8 cellular contexts compared by ENCODE assay signal in the genomic region with DNA sequence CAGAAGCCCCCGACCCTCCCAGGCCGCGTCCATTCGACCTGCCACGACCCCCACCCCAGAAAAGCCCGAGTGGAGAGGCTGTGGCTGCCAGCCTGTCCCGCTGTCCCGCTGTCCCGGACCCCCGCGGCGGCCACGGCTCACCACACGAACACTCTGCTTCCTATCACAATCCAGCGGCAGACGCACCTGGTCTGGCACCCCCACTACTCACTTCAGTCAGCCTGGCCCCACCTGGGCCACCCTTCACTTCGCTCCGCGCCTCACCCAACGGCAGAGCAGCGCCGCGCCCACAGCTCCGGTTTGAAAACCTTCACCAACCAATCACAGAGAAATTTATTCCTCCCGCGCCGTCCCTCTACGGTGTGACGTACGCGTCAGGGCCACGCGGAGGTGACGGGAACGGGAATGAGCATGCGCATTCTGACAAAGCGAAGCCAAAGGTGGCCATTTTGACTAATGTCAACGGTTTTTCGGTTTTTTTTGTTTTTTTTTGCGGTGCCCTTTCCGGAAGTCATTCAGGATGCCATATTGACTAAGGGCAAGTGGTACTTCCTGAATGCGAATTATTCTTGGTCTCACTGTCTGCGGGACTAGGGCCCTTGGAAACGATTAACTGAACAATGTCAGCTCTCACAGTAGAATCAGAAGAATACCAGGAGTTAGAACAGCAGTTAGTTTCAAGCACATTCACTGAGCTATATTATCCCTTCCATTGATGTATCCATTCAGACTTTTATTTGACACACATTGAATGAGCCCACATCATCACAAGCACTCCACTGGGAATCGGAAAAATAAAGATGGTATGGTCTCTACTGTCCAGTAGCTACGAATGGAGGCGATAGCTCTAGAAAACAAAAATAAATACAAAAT. TPM values are rescaled to one million over a fixed set of nuclear protein-coding genes. Genes with fewer than 3 reads are reported as not detected.
DNase-seq lines count a peak whose midpoint lies in the region; ATAC-seq lines count a peak whose summit lies in the region.

TSS of gene RACGAP1 (minus strand) at position 308 of the 873 bp plus-strand sequence. CDS start 8,779 bp downstream, outside the sequence.

- H3K4me3 Mint-ChIP-seq in CD8-positive, alpha-beta memory T cell = peak within 1 kb of the TSS; percentile 92 to 100 (median 98)

- H3K27me3 Mint-ChIP-seq in CD8-positive, alpha-beta memory T cell = peaks cover 0 to 5% of the 10 kb centered on the region in 2 donors

- H3K27me3 ChIP-seq in CD8-positive, alpha-beta memory T cell (ENCODE audit: insufficient read depth, low read length, poor library complexity, severe bottlenecking) = no peaks in the 10 kb centered on the region
- no peaks in the 10 kb centered on the region for H3K27me3 ChIP-seq in effector memory CD4-positive, alpha-beta T cell (replicated peaks; ENCODE audit: control insufficient read depth, insufficient read depth, low read length, poor library complexity, severe bottlenecking)

- H3K27ac Mint-ChIP-seq in CD8-positive, alpha-beta memory T cell = peak within 1 kb of the TSS; percentile 48 to 99 (median 96)

- peak; percentile 90 to 98 (median 97) for DNase-seq in CD8-positive, alpha-beta memory T cell
- peak; percentile 97 for DNase-seq in HS-5 (ENCODE audit: low read depth)
- peak; percentile 87 for DNase-seq in NK-92 treated with Interleukin-12 subunit alpha and Interleukin-12 subunit beta, amount 100 ng/mL, for 24 hours (lab: John Stamatoyannopoulos, UW)
- DNase-seq in activated CD8-positive, alpha-beta memory T cell treated with anti-CD3 and anti-CD28 coated beads for 24 hours = peak; percentile 92
- DNase-seq in effector memory CD4-positive, alpha-beta T cell = peak; percentile 94 to 96 (median 95)
- peak; percentile 99 for DNase-seq in lung microvascular endothelial cell (ENCODE audit: low read depth in 2 of 2)
- peak; percentile 89 to 95 (median 92) for DNase-seq in stimulated activated CD4-positive, alpha-beta T cell treated with anti-CD3 and anti-CD28 coated beads, TNF-alpha, amount 100 ng/mL, for 48 hours (ENCODE audit: low read depth in 3 of 3)

- H3K27ac ChIP-seq in CD8-positive, alpha-beta memory T cell (ENCODE audit: low read depth, low read length) = peak within 1 kb of the TSS; percentile 65
- H3K27ac ChIP-seq in effector memory CD4-positive, alpha-beta T cell (ENCODE audit: insufficient read depth, low read length, poor library complexity, severe bottlenecking) = peak within 1 kb of the TSS; percentile 55

- H3K36me3 Mint-ChIP-seq in CD8-positive, alpha-beta memory T cell = peaks cover 0 to 3% (median 3%) of the 10 kb centered on the region in 3 donors

- CTCF ChIA-PET in CD8-positive, alpha-beta memory T cell (lab: Charles Lee) = interaction anchor here (0.7 to 2.3 kb wide), 6 partner anchors 10 to 86 kb away, joined by 3 to 9 read pairs (median 4); partner anchors contain the start of gene COX14

- peak within 1 kb of the TSS; percentile 69 for H3K4me3 ChIP-seq in CD8-positive, alpha-beta memory T cell (ENCODE audit: low read length)
- H3K4me3 ChIP-seq in effector memory CD4-positive, alpha-beta T cell (ENCODE audit: insufficient read depth, low read depth, low read length, poor library complexity, severe bottlenecking) = peak within 1 kb of the TSS; percentile 70

- POLR2A ChIA-PET in CD8-positive, alpha-beta memory T cell (lab: Charles Lee) = interaction anchor here (0.7 to 1.0 kb wide), 5 partner anchors 15 to 702 kb away, joined by 3 to 8 read pairs (median 3); partner anchors contain the start of gene TROAP

- H3K9me3 Mint-ChIP-seq in CD8-positive, alpha-beta memory T cell = no peaks in the 10 kb centered on the region

- peaks cover 13% of the 10 kb centered on the region for H3K4me1 ChIP-seq in CD8-positive, alpha-beta memory T cell (ENCODE audit: insufficient read depth, low read length)
- H3K4me1 ChIP-seq in effector memory CD4-positive, alpha-beta T cell (ENCODE audit: control insufficient read depth, insufficient read depth, low read length, poor library complexity, severe bottlenecking) = peaks cover 5% of the 10 kb centered on the region

- peaks cover 14 to 46% (median 19%) of the 10 kb centered on the region in 3 donors for H3K4me1 Mint-ChIP-seq in CD8-positive, alpha-beta memory T cell

- no peaks in the 10 kb centered on the region for H3K9me3 ChIP-seq in CD8-positive, alpha-beta memory T cell (ENCODE audit: low read length)
- H3K9me3 ChIP-seq in effector memory CD4-positive, alpha-beta T cell (ENCODE audit: control insufficient read depth, low read length) = no peaks in the 10 kb centered on the region

- H3K36me3 ChIP-seq in CD8-positive, alpha-beta memory T cell (ENCODE audit: insufficient read depth, low read length) = no peaks in the 10 kb centered on the region
- H3K36me3 ChIP-seq in effector memory CD4-positive, alpha-beta T cell (ENCODE audit: control insufficient read depth, insufficient read depth, low read length) = no peaks in the 10 kb centered on the region

- ATAC-seq in GM19468 (IDR thresholded peaks at IDR 0.05; ENCODE audit: extremely low read depth, unreplicated experiment) = peak; percentile 91

RNA-seq across cellular contexts. Expression of gene RACGAP1, which starts in this region (rescaled TPM):
- total RNA-seq in CD8-positive, alpha-beta memory T cell = 10 to 100 TPM; 79.3 to 84.3 TPM
- 11.9 TPM for polyA plus RNA-seq in CD8-positive, alpha-beta memory T cell
- 5.8 and 23.3 TPM in 2 replicates for total RNA-seq in lung microvascular endothelial cell

Comparison
In these comparisons a context has a peak if more than half of its experiments do, and no peak if none do; other contexts are left out.
1. Peak in every context shown above with its lines: DNase-seq, ATAC-seq, H3K4me3 ChIP-seq and H3K27ac ChIP-seq.